In the genomic region with DNA sequence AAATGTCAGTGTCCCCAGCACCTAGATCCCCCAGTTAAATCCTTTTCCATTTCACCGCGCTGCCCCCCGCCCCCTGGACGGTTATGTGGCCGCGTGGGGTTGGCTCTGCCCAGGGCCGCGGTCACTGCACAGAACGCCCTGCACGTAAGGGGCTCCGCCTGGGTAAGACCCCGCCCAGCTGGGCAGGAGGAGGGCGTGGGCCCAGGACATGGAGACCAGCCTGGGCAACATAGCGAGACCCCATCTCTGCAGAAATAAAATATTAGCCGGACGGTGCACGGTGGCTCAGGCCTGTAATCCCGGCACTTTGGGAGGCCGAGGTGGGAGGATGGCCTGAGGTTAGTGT, we compare ENCODE assay signal across 8 cellular contexts. TPM values are rescaled to one million over a fixed set of nuclear protein-coding genes. Genes with fewer than 3 reads are reported as not detected.
A peak's percentile ranks its signal among the peaks of the same experiment; 100 is the strongest.
DNase-seq lines count a peak whose midpoint lies in the region; ATAC-seq and TF ChIP-seq lines count a peak whose summit lies in the region.

No MANE protein-coding gene starts in this region.

- peak overlapping the region; percentile 85 to 96 for H3K9ac ChIP-seq in mucosa of rectum (ENCODE audit: low read depth in 1 of 2, low read length in 2 of 2)

- no peaks in the 10 kb centered on the region for H3K9me3 ChIP-seq in A673 (ENCODE audit: low read depth, low read length, poor library complexity, severe bottlenecking)
- H3K9me3 ChIP-seq in ectodermal cell (ENCODE audit: control insufficient read depth, low read length) = no peaks in the 10 kb centered on the region
- H3K9me3 ChIP-seq in mucosa of rectum (ENCODE audit: control insufficient read depth in 2 of 2, low read length in 2 of 2) = no peaks in the 10 kb centered on the region

- intact Hi-C loops in A673 (cut with micrococcal nuclease; ENCODE audit: unreplicated experiment) = no loop called here

- H3K36me3 ChIP-seq in A673 (ENCODE audit: insufficient read depth, low read length, poor library complexity, severe bottlenecking) (peaks cover 29% of the 10 kb centered on the region), ectodermal cell (ENCODE audit: control insufficient read depth, insufficient read depth, low read length) (peaks cover 5% of the 10 kb centered on the region), mucosa of rectum (ENCODE audit: control insufficient read depth in 2 of 2, insufficient read depth in 2 of 2, low read length in 2 of 2) (peaks cover 13 to 25% of the 10 kb centered on the region in 2 donors)

- H3K27me3 ChIP-seq in A673 (replicated peaks; ENCODE audit: insufficient read depth, low read depth, low read length, poor library complexity) (no peaks in the 10 kb centered on the region), ectodermal cell (ENCODE audit: control insufficient read depth, insufficient read depth, low read length, poor library complexity, severe bottlenecking) (no peaks in the 10 kb centered on the region), mucosa of rectum (ENCODE audit: control insufficient read depth in 2 of 2, insufficient read depth in 2 of 2, low read length in 2 of 2) (no peaks in the 10 kb centered on the region)

- TF ChIP-seq CTCF in A673 (conservative IDR thresholded peaks at IDR 0.05; ENCODE audit: low read depth, low read length) = no peak

- BruUV-seq in A673 (replicated peaks; lab: Mats Ljungman, UMichigan) = TSS peak; percentile 63

- peak overlapping the region; percentile 97 for H3K27ac ChIP-seq in A673 (ENCODE audit: low read depth, low read length, poor library complexity, severe bottlenecking)
- peak overlapping the region; percentile 85 for H3K27ac ChIP-seq in ectodermal cell (ENCODE audit: insufficient read depth, low read depth, low read length, poor library complexity, severe bottlenecking)
- H3K27ac ChIP-seq in mucosa of rectum (ENCODE audit: low read depth in 2 of 2, low read length in 2 of 2) = peak overlapping the region; percentile 77 to 92

- peak overlapping the region; percentile 79 for H3K4me3 ChIP-seq in A673 (ENCODE audit: low read depth, low read length, poor library complexity, severe bottlenecking)
- peak overlapping the region; percentile 86 for H3K4me3 ChIP-seq in ectodermal cell (ENCODE audit: insufficient read depth, low read depth, low read length)
- H3K4me3 ChIP-seq in mucosa of rectum (ENCODE audit: low read length in 2 of 2) = peak overlapping the region; percentile 85 to 100

- 46% methylated on average over 19 of the region's 19 CpGs for WGBS in ectodermal cell, 2 experiments

- CTCF ChIA-PET in A673 (lab: Charles Lee) = interaction anchor here (0.8 kb wide), 1 partner anchor 15 kb away, joined by 3 read pairs; no protein-coding TSS in a partner anchor

- DNase-seq in A673 (ENCODE audit: low spot score) (no peak), OCI-M1 (lab: John Stamatoyannopoulos, UW) (peak; percentile 46), NCI-H1105 (lab: John Stamatoyannopoulos, UW) (no peak), NCI-H1092 (lab: John Stamatoyannopoulos, UW) (no peak)

- H3K4me1 ChIP-seq in A673 (ENCODE audit: insufficient read depth, low read length, poor library complexity, severe bottlenecking) = peaks cover 6% of the 10 kb centered on the region
- peaks cover 9% of the 10 kb centered on the region for H3K4me1 ChIP-seq in ectodermal cell (ENCODE audit: control insufficient read depth, insufficient read depth, low read length)
- peaks cover 21 to 23% of the 10 kb centered on the region in 2 donors for H3K4me1 ChIP-seq in mucosa of rectum (ENCODE audit: control insufficient read depth in 2 of 2, insufficient read depth in 2 of 2, low read length in 2 of 2)

- peak; percentile 1 for ATAC-seq in GM18505 (IDR thresholded peaks at IDR 0.05; ENCODE audit: unreplicated experiment)
- ATAC-seq in GM21381 (IDR thresholded peaks at IDR 0.05; ENCODE audit: unreplicated experiment) = no peak

- POLR2A ChIA-PET in A673 (lab: Charles Lee; ENCODE audit: low non-redundant PET) = no interaction called here

- no peak for TF ChIP-seq POLR2A in GM18505 (IDR thresholded peaks at IDR 0.05; ENCODE audit: borderline replicate concordance, extremely low read depth, insufficient read depth, insufficient read length)

RNA-seq across cellular contexts. Expression of a gene that starts 0.6 kb away (rescaled TPM):
- 26.1 and 27.4 TPM in 2 replicates for total RNA-seq in A673 (2021)
- 19.9 TPM for polyA plus RNA-seq in ectodermal cell (2013, experiment 1 of 4)
- 26.1 TPM for polyA plus RNA-seq in ectodermal cell (2013, experiment 2 of 4)
- 24.0 TPM for polyA plus RNA-seq in ectodermal cell (2013, experiment 3 of 4)
- polyA plus RNA-seq in ectodermal cell (2013, experiment 4 of 4) = 24.9 TPM
